ENCODE assay signal across 11 cellular contexts in genomic region chr3:127639173-127640030, GRCh38. TPM values are rescaled to one million over a fixed set of nuclear protein-coding genes. Genes with fewer than 3 reads are reported as not detected.
A peak's percentile ranks its signal among the peaks of the same experiment; 100 is the strongest.
DNase-seq lines count a peak whose midpoint lies in the region; ATAC-seq lines count a peak whose summit lies in the region.
"Had no signal": no experiment of that assay in that cellular context is flagged by ENCODE, and none has a peak within 500 bp of the region (broad histone marks: within the 10 kb centered on the region; RNA-seq: fewer than 3 reads in every experiment).

No MANE protein-coding gene starts in this region.

- no peak overlapping the region for H4K5ac ChIP-seq in mesendoderm (ENCODE audit: low read length)

- no peak overlapping the region for H3K23ac ChIP-seq in mesendoderm (ENCODE audit: low read length)

- H3K79me1 ChIP-seq in mesendoderm (ENCODE audit: low read length): no peaks in the 10 kb centered on the region

- no peak overlapping the region for H3K56ac ChIP-seq in mesendoderm (ENCODE audit: low read length)

- no peaks in the 10 kb centered on the region for H3K79me2 ChIP-seq in mesendoderm (ENCODE audit: control insufficient read depth, insufficient read depth, low read length)

- ATAC-seq in HG03196 (IDR thresholded peaks at IDR 0.05; ENCODE audit: unreplicated experiment): no peak
- ATAC-seq: lower lobe of right lung had no signal

- no peak overlapping the region for H3K4ac ChIP-seq in mesendoderm (ENCODE audit: low read depth, low read length)

- in situ Hi-C loops in Caki2 (cut with HindIII; ENCODE audit: low pct_unique_long_range_greater_than_20kb, low sequenced_read_pairs): no loop called here

- DNase-seq in Caki2 (ENCODE audit: low read depth) (peak; percentile 48), M059J (ENCODE audit: low read depth) (peak; percentile 98), cerebellar cortex (ENCODE audit: low spot score) (peak; percentile 54), mesendoderm (peak; percentile 52), SKM-1 treated with dmso at 0.1 percent for 144 hours (lab: John Stamatoyannopoulos, UW; ENCODE audit: unreplicated experiment) (no peak), anterior cingulate cortex (lab: John Stamatoyannopoulos, UW) (no peak)
- no peak for DNase-seq in central memory CD4-positive, alpha-beta T cell
- DNase-seq: CD4-positive, alpha-beta T cell; lower lobe of right lung; NCI-H2171 had no signal

- no peak overlapping the region for H3K27ac ChIP-seq in mesendoderm (ENCODE audit: low read depth, low read length)
- H3K27ac ChIP-seq: lower lobe of right lung had no signal

- no peak overlapping the region for H3K9ac ChIP-seq in mesendoderm (ENCODE audit: low read length)

- no peaks in the 10 kb centered on the region for H3K4me1 ChIP-seq in mesendoderm (ENCODE audit: control insufficient read depth, low read depth, low read length)
- H3K4me1 ChIP-seq: lower lobe of right lung had no signal

- no peak overlapping the region for H3K18ac ChIP-seq in mesendoderm (ENCODE audit: low read length)

- H2BK5ac ChIP-seq in mesendoderm (ENCODE audit: low read length): no peak overlapping the region

- H3K36me3 ChIP-seq in mesendoderm (ENCODE audit: control insufficient read depth, insufficient read depth, low read length): no peaks in the 10 kb centered on the region
- H3K36me3 ChIP-seq: lower lobe of right lung had no signal

- no peaks in the 10 kb centered on the region for H3K27me3 ChIP-seq in mesendoderm (ENCODE audit: insufficient read depth, low read length, poor library complexity)

- no peak overlapping the region for H3K4me2 ChIP-seq in mesendoderm (ENCODE audit: low read length)

- no peak overlapping the region for H2BK120ac ChIP-seq in mesendoderm (ENCODE audit: low read depth, low read length)

- no CpG with 5 or more reads among the region's 4 CpGs for WGBS in mesendoderm (ENCODE audit: extremely low coverage, insufficient coverage, low lambda C conversion rate)

- no peak overlapping the region for H4K8ac ChIP-seq in mesendoderm (ENCODE audit: low read depth, low read length)

- H2AK5ac ChIP-seq in mesendoderm (ENCODE audit: low read length): no peak overlapping the region

- H2BK15ac ChIP-seq in mesendoderm (replicated peaks; ENCODE audit: low read depth): no peak overlapping the region

- H3K4me3 ChIP-seq in mesendoderm (ENCODE audit: low read length): no peak overlapping the region
- H3K4me3 ChIP-seq: lower lobe of right lung had no signal

RNA-seq across cellular contexts. Expression of gene PODXL2, which starts 10.4 kb away (rescaled TPM):
- 62.4 and 79.4 TPM in 2 replicates for total RNA-seq in Caki2 (2014; rRNA removed; shearing (Covaris generic); ENCODE audit: low replicate concordance)
- total RNA-seq in M059J (2014; rRNA removed; shearing (Covaris generic)): 18.6 and 19.9 TPM in 2 replicates
- 9.6 TPM for polyA plus RNA-seq in mesendoderm (2013, experiment 1 of 2)
- polyA plus RNA-seq in mesendoderm (2013, experiment 2 of 2): 10.3 TPM

RNA-seq across cellular contexts. Expression of gene ABTB1, which starts 33.4 kb away (rescaled TPM):
- 16.6 and 23.7 TPM in 2 replicates for total RNA-seq in Caki2 (2014; rRNA removed; shearing (Covaris generic); ENCODE audit: low replicate concordance)
- 0.52 and 2.1 TPM in 2 replicates for total RNA-seq in M059J (2014; rRNA removed; shearing (Covaris generic))
- 1.5 TPM for polyA plus RNA-seq in mesendoderm (2013, experiment 1 of 2)
- polyA plus RNA-seq in mesendoderm (2013, experiment 2 of 2): 1.1 TPM

RNA-seq across cellular contexts. Expression of gene MCM2, which starts 41.2 kb away (rescaled TPM):
- 99.4 and 158 TPM in 2 replicates for total RNA-seq in Caki2 (2014; rRNA removed; shearing (Covaris generic); ENCODE audit: low replicate concordance)
- 87.2 and 157 TPM in 2 replicates for total RNA-seq in M059J (2014; rRNA removed; shearing (Covaris generic))
- polyA plus RNA-seq in mesendoderm (2013, experiment 1 of 2): 75.8 TPM
- 77.5 TPM for polyA plus RNA-seq in mesendoderm (2013, experiment 2 of 2)

RNA-seq across cellular contexts. Expression of gene TPRA1, which starts 48.9 kb away (rescaled TPM):
- 48.4 and 50.1 TPM in 2 replicates for total RNA-seq in Caki2 (2014; rRNA removed; shearing (Covaris generic); ENCODE audit: low replicate concordance)
- 56.6 and 60.1 TPM in 2 replicates for total RNA-seq in M059J (2014; rRNA removed; shearing (Covaris generic))
- polyA plus RNA-seq in mesendoderm (2013, experiment 1 of 2): 4.3 TPM
- polyA plus RNA-seq in mesendoderm (2013, experiment 2 of 2): 4.3 TPM

Comparison
In these comparisons a context has a peak if more than half of its experiments do, and no peak if none do; other contexts are left out.
1. DNase-seq: peak in Caki2 (single experiment), M059J (single experiment), cerebellar cortex (single experiment) and mesendoderm (single experiment); none in SKM-1 treated with dmso at 0.1 percent for 144 hours (single experiment), anterior cingulate cortex (0 of 58) and central memory CD4-positive, alpha-beta T cell (single experiment).